ENCODE assay signal across 15 cellular contexts in the genomic region with DNA sequence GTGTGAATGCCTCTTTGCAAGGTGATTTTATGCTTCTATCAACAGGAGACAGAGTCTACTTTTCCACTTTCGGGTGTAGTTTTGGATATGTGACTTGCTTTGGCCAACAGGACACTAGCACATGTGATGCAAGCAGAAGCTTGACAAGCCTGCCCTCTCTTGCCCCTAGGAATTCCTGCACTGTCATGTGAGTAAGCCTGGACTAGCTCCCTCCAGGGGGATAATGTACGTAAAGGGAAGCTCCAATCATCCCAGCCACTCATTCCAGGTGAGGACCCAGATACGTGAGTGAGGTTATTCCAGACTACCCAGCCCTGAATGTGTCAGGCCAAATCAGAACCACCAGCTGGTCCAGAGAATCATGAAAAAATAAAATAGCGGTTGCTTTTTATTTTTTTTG. TPM values are rescaled to one million over a fixed set of nuclear protein-coding genes. Genes with fewer than 3 reads are reported as not detected.
DNase-seq lines count a peak whose midpoint lies in the region; TF ChIP-seq lines count a peak whose summit lies in the region.
"Had no signal": no experiment of that assay in that cellular context is flagged by ENCODE, and none has a peak within 500 bp of the region (broad histone marks: within the 10 kb centered on the region; RNA-seq: fewer than 3 reads in every experiment).

No MANE protein-coding gene starts in this region.

- no peak overlapping the region for H3K27ac ChIP-seq in RWPE1
- H3K27ac ChIP-seq: pancreas, upper lobe of left lung had no signal

- CTCF ChIA-PET in RWPE1 (lab: Yijun Ruan, JAX), result interaction anchor here (0.5 to 1.0 kb wide), 2 partner anchors 8 to 58 kb away, joined by 3 read pairs; no protein-coding TSS in a partner anchor

- POLR2A ChIA-PET in RWPE1 (lab: Yijun Ruan, JAX; ENCODE audit: low non-redundant PET), result interaction anchor here (0.6 kb wide), 1 partner anchor 99 kb away, joined by 3 read pairs; no protein-coding TSS in a partner anchor

- no peak for TF ChIP-seq CTCF in RWPE1 (conservative IDR thresholded peaks at IDR 0.05; ENCODE audit: low read depth)
- TF ChIP-seq CTCF in foreskin fibroblast (IDR thresholded peaks at IDR 0.05; ENCODE audit: low read depth, low read length), result no peak

- in situ Hi-C loops in G401 (cut with HindIII; ENCODE audit: low sequenced_read_pairs), result no loop called here

- DNase-seq in RWPE1 (ENCODE audit: low spot score) (peak; percentile 31), foreskin fibroblast (peak; percentile 11 to 36), renal cortical epithelial cell (ENCODE audit: low read depth) (peak; percentile 25), G401 (ENCODE audit: low spot score) (no peak), SKM-1 (lab: John Stamatoyannopoulos, UW; ENCODE audit: unreplicated experiment) (no peak)
- no peak for DNase-seq in activated CD4-positive, CD25-positive, alpha-beta regulatory T cell (lab: John Stamatoyannopoulos, UW)
- DNase-seq: activated naive CD4-positive, alpha-beta T cell treated with anti-CD3 and anti-CD28 coated beads, Interleukin-2, amount 10 ng/mL, durations not matched to agents 7 days and 5 days; caudate nucleus; CD4-positive, alpha-beta memory T cell; hippocampal formation; NCI-H1105 treated with DMSO at 0.1 percent for 48 hours; NCI-H446 treated with DMSO at 0.1 percent for 48 hours; pancreas; stimulated activated CD8-positive, alpha-beta memory T cell treated with anti-CD3 and anti-CD28 coated beads, Interleukin-4, amount 100 ng/mL, for 48 hours; upper lobe of left lung had no signal

- no peak overlapping the region for H3K4me3 ChIP-seq in foreskin fibroblast (ENCODE audit: low read depth in 1 of 2, low read length in 2 of 2)
- H3K4me3 ChIP-seq: pancreas, upper lobe of left lung had no signal

RNA-seq across cellular contexts. Expression of a gene that starts 33.3 kb away (rescaled TPM):
- total RNA-seq in renal cortical epithelial cell, result 4.0 and 6.8 TPM in 2 replicates
- 4.7 and 6.9 TPM in 2 replicates for total RNA-seq in G401 (2014; rRNA removed; shearing (Covaris generic))

RNA-seq across cellular contexts. Expression of a gene that starts 54.0 kb away (rescaled TPM):
- 12.0 and 18.5 TPM in 2 replicates for total RNA-seq in renal cortical epithelial cell
- total RNA-seq in G401 (2014; rRNA removed; shearing (Covaris generic)), result 11.2 and 23.4 TPM in 2 replicates

Comparison
In these comparisons a context has a peak if more than half of its experiments do, and no peak if none do; other contexts are left out.
1. DNase-seq: peak in RWPE1 (single experiment), foreskin fibroblast (2 of 2) and renal cortical epithelial cell (single experiment); none in G401 (single experiment), activated CD4-positive, CD25-positive, alpha-beta regulatory T cell (0 of 4) and SKM-1 (single experiment).